Comparison of ENCODE assay signal across 25 cellular contexts in the genomic region with DNA sequence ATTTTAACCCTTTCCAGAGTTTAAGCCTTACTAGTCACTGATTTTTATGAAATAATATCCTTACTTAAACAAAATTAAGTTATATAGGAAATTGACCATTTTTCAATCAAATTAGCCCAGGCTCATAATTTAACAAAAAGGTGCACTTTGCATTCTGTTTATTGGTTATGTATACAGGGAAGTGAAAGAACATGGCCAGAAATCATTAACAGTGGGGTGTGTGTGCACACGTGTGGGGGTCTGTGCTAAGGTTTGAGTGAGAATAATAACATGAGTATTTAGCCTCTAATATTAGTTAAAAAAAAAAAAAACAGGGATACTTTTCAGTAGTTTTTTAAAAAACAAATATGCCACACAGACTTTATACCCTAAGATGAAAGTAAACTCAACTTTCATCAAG.
DNase-seq lines count a peak whose midpoint lies in the region; ATAC-seq, FAIRE-seq and TF ChIP-seq lines count a peak whose summit lies in the region.
"Had no signal": no experiment of that assay in that cellular context is flagged by ENCODE, and none has a peak within 500 bp of the region (broad histone marks: within the 10 kb centered on the region; RNA-seq: fewer than 3 reads in every experiment).

No MANE protein-coding gene starts in this region.

- H3K27me3 ChIP-seq in CD8-positive, alpha-beta T cell (ENCODE audit: insufficient read depth, low read length): no peaks in the 10 kb centered on the region
- H3K27me3 ChIP-seq: BE2C had no signal

- no peak for TF ChIP-seq POLR2A in H54 (IDR thresholded peaks at IDR 0.05; ENCODE audit: low read depth, low read length)

- no peaks in the 10 kb centered on the region for H3K36me3 Mint-ChIP-seq in CD8-positive, alpha-beta T cell
- H3K36me3 Mint-ChIP-seq: activated naive CD8-positive, alpha-beta T cell; stimulated activated effector memory CD8-positive, alpha-beta T cell treated with anti-CD3 and anti-CD28 coated beads, Interleukin-12 subunit alpha, Interleukin-12 subunit beta, amount 100 ng/mL, for 72 hours had no signal

- no peaks in the 10 kb centered on the region for H3K36me3 ChIP-seq in CD8-positive, alpha-beta T cell (ENCODE audit: insufficient read depth, low read length)
- H3K36me3 ChIP-seq: BE2C, gastroesophageal sphincter had no signal

- POLR2A ChIA-PET in CD8-positive, alpha-beta T cell (lab: Charles Lee): no interaction called here

- H3K4me3 ChIP-seq in CD8-positive, alpha-beta T cell (ENCODE audit: low read depth, low read length): no peak overlapping the region
- H3K4me3 ChIP-seq: gastroesophageal sphincter, K562 had no signal

- no peak overlapping the region for H3K27ac ChIP-seq in CD8-positive, alpha-beta T cell (ENCODE audit: low read depth, low read length)
- H3K27ac ChIP-seq: gastroesophageal sphincter, parathyroid adenoma had no signal

- no peak overlapping the region for H3K27ac Mint-ChIP-seq in CD8-positive, alpha-beta T cell
- H3K27ac Mint-ChIP-seq: activated naive CD8-positive, alpha-beta T cell; H9; stimulated activated effector memory CD8-positive, alpha-beta T cell treated with anti-CD3 and anti-CD28 coated beads, Interleukin-12 subunit alpha, Interleukin-12 subunit beta, amount 100 ng/mL, for 72 hours had no signal

- no peak overlapping the region for H3K4me3 Mint-ChIP-seq in CD8-positive, alpha-beta T cell
- H3K4me3 Mint-ChIP-seq: activated naive CD8-positive, alpha-beta T cell; H9; stimulated activated effector memory CD8-positive, alpha-beta T cell treated with anti-CD3 and anti-CD28 coated beads, Interleukin-12 subunit alpha, Interleukin-12 subunit beta, amount 100 ng/mL, for 72 hours had no signal

- ATAC-seq in GM19043 (IDR thresholded peaks at IDR 0.05; ENCODE audit: low read depth, unreplicated experiment): peak; percentile 98
- peak; percentile 54 for ATAC-seq in GM21528 (IDR thresholded peaks at IDR 0.05; ENCODE audit: low FRiP score, unreplicated experiment)
- peak; percentile 96 for ATAC-seq in HG02981 (IDR thresholded peaks at IDR 0.05; ENCODE audit: unreplicated experiment)
- ATAC-seq in HG03521 (IDR thresholded peaks at IDR 0.05; ENCODE audit: unreplicated experiment): peak; percentile 67
- no peak for ATAC-seq in CD8-positive, alpha-beta T cell
- ATAC-seq: gastroesophageal sphincter; K562; stimulated activated effector memory CD8-positive, alpha-beta T cell treated with anti-CD3 and anti-CD28 coated beads, Interleukin-12 subunit alpha, Interleukin-12 subunit beta, amount 100 ng/mL, for 72 hours had no signal

- CTCF ChIA-PET in CD8-positive, alpha-beta T cell (lab: Charles Lee): no interaction called here

- H3K4me1 Mint-ChIP-seq in CD8-positive, alpha-beta T cell (ENCODE audit: low read depth): no peaks in the 10 kb centered on the region
- H3K4me1 Mint-ChIP-seq: H9; stimulated activated effector memory CD8-positive, alpha-beta T cell treated with anti-CD3 and anti-CD28 coated beads, Interleukin-12 subunit alpha, Interleukin-12 subunit beta, amount 100 ng/mL, for 72 hours had no signal

- FAIRE-seq in H54 (lab: Jason Lieb, UNC): no peak
- FAIRE-seq: endothelial cell of umbilical vein, K562, RCC 7860 had no signal

- intact Hi-C loops in cardiac septum (cut with DNase I): no loop called here
- intact Hi-C loops in CD8-positive, alpha-beta T cell (cut with DNase I, micrococcal nuclease): no loop called here

- peaks cover 6% of the 10 kb centered on the region for H3K27me3 Mint-ChIP-seq in CD8-positive, alpha-beta T cell (ENCODE audit: low read depth)

- DNase-seq in SW 1271 (lab: John Stamatoyannopoulos, UW) (no peak), H54 (ENCODE audit: insufficient read length, low spot score) (no peak), cardiac septum (ENCODE audit: low spot score) (no peak)
- DNase-seq in CD8-positive, alpha-beta T cell: no peak
- DNase-seq: activated effector memory CD4-positive, alpha-beta T cell treated with Interleukin-2 at 50 U/mL for 16 hours; activated T-cell treated with anti-CD3 and anti-CD28 coated beads for 4 hours; BE2C; H9; kidney glomerular epithelial cell; NCI-H1048; NCI-H1694; NCI-H748 treated with DMSO at 0.1 percent for 48 hours; retina; trophoblast cell had no signal

- H3K4me1 ChIP-seq in CD8-positive, alpha-beta T cell (ENCODE audit: insufficient read depth, low read length): no peaks in the 10 kb centered on the region
- H3K4me1 ChIP-seq: BE2C, gastroesophageal sphincter, parathyroid adenoma had no signal

- H3K9me3 ChIP-seq in CD8-positive, alpha-beta T cell (ENCODE audit: low read length): no peaks in the 10 kb centered on the region
- H3K9me3 ChIP-seq: BE2C had no signal

- TF ChIP-seq CTCF in CD8-positive, alpha-beta T cell (IDR thresholded peaks at IDR 0.05): no peak

- H3K9me3 Mint-ChIP-seq in CD8-positive, alpha-beta T cell: no peaks in the 10 kb centered on the region
- H3K9me3 Mint-ChIP-seq: H9; stimulated activated effector memory CD8-positive, alpha-beta T cell treated with anti-CD3 and anti-CD28 coated beads, Interleukin-12 subunit alpha, Interleukin-12 subunit beta, amount 100 ng/mL, for 72 hours had no signal
